Comparison of ENCODE assay signal across 8 cellular contexts in genomic region chr22:40818747-40819662, GRCh38. TPM values are rescaled to one million over a fixed set of nuclear protein-coding genes. Genes with fewer than 3 reads are reported as not detected.
A peak's percentile ranks its signal among the peaks of the same experiment; 100 is the strongest.
DNase-seq lines count a peak whose midpoint lies in the region; ATAC-seq and TF ChIP-seq lines count a peak whose summit lies in the region.

A gene with protein sequence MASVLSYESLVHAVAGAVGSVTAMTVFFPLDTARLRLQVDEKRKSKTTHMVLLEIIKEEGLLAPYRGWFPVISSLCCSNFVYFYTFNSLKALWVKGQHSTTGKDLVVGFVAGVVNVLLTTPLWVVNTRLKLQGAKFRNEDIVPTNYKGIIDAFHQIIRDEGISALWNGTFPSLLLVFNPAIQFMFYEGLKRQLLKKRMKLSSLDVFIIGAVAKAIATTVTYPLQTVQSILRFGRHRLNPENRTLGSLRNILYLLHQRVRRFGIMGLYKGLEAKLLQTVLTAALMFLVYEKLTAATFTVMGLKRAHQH (minus strand): TSS chr22:40819346. CDS start chr22:40819248, 98 bp downstream.

- TF ChIP-seq POLR2A in heart left ventricle (IDR thresholded peaks at IDR 0.05) (peak in 1 of 2 donors; percentile 50), tibial nerve (IDR thresholded peaks at IDR 0.05) (peak; percentile 32 to 66)

- WGBS in heart left ventricle, 4 donors: 0 to 2% (median 0%) methylated on average over 45 to 61 of the region's 61 CpGs
- 1% methylated on average over 44 to 57 of the region's 61 CpGs for WGBS in tibial nerve, 2 donors

- TF ChIP-seq CTCF in heart left ventricle (IDR thresholded peaks at IDR 0.05) (peak in 8 of 12 donors; percentile 21 to 54 (median 34)), tibial nerve (IDR thresholded peaks at IDR 0.05) (peak; percentile 20 to 62 (median 37))

- ATAC-seq in HG02571 (IDR thresholded peaks at IDR 0.05; ENCODE audit: unreplicated experiment) (peak; percentile 71), heart left ventricle (peak; percentile 98 to 99 (median 98))

- H3K36me3 ChIP-seq in heart left ventricle (peaks cover 0 to 20% (median 15%) of the 10 kb centered on the region in 9 donors), tibial nerve (peaks cover 0 to 16% (median 0%) of the 10 kb centered on the region in 3 donors)

- H3K4me3 ChIP-seq in heart left ventricle (peak within 1 kb of the TSS; percentile 57 to 99 (median 82)), tibial nerve (peak within 1 kb of the TSS; percentile 90 to 98 (median 95))

- peaks cover 0 to 27% (median 19%) of the 10 kb centered on the region in 12 donors for H3K4me1 ChIP-seq in heart left ventricle
- peaks cover 7 to 38% (median 17%) of the 10 kb centered on the region in 4 donors for H3K4me1 ChIP-seq in tibial nerve

- DNase-seq in GM03348 (ENCODE audit: low spot score) (peak; percentile 98), NCI-H1417 (lab: John Stamatoyannopoulos, UW) (peak; percentile 81 to 86 (median 84)), SW480 (ENCODE audit: low spot score) (peak; percentile 85), heart left ventricle (peak; percentile 89 to 94 (median 92)), pons (ENCODE audit: low spot score) (peak; percentile 80), tibial nerve (ENCODE audit: low spot score in 2 of 2) (peak; percentile 78 to 84)
- peak; percentile 67 for DNase-seq in activated naive CD8-positive, alpha-beta T cell treated with anti-CD3 and anti-CD28 coated beads, Interleukin-2, amount 50 U/mL, for 16 hours (ENCODE audit: low read depth, low spot score)

- H3K27ac ChIP-seq in heart left ventricle (peak within 1 kb of the TSS in 11 of 12 donors; percentile 31 to 88 (median 77)), tibial nerve (peak within 1 kb of the TSS; percentile 78 to 93 (median 85))

- no peaks in the 10 kb centered on the region for H3K27me3 ChIP-seq in heart left ventricle
- no peaks in the 10 kb centered on the region for H3K27me3 ChIP-seq in tibial nerve

- H3K9me3 ChIP-seq in heart left ventricle: no peaks in the 10 kb centered on the region
- H3K9me3 ChIP-seq in tibial nerve: no peaks in the 10 kb centered on the region

- intact Hi-C loops in heart left ventricle (cut with DNase I): loop anchor here in 3 of 10 donors (2.0 to 5.0 kb wide), 2 partner anchors 33 to 38 kb away; partner anchors contain the start of genes ST13 (in 2 of the 3) and XPNPEP3 (in 2 of the 3)

- TF ChIP-seq EP300 in tibial nerve (IDR thresholded peaks at IDR 0.05): peak in 1 of 2 donors; percentile 84

RNA-seq across cellular contexts. Expression of the gene that starts here (rescaled TPM):
- total RNA-seq in heart left ventricle (1 to 10 TPM; 2.3 to 7.6 (median 4.0) TPM), tibial nerve (10 to 100 TPM; 19.3 to 34.1 (median 21.4) TPM)
- polyA plus RNA-seq in heart left ventricle: 1 to 10 TPM; 3.0 to 9.6 TPM

Comparison
In these comparisons a context has a peak if more than half of its experiments do, and no peak if none do; other contexts are left out.
1. Peak in every context shown above with its lines: DNase-seq, ATAC-seq, H3K4me3 ChIP-seq and H3K27ac ChIP-seq.